ENCODE assay signal across 27 cellular contexts in the genomic region with DNA sequence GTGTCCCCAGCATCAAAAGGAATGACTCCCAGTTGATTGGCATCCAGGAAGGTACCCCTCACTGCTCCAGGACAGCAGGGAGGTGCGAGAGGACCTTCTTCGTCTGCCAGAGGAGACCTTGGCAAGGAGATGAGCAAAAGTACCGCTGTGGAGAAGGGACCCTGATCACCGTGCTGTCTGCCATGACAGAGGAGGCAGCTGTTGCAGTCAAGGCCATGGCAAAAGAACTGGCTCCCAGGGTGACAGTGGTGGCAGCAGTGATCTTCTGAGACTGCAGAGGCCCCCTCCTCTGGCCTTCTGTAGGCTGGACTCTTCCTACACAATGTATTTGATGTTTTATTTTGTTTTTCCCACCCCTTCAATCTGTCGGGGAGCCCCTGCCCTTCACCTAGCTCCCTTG. TPM values are rescaled to one million over a fixed set of nuclear protein-coding genes. Genes with fewer than 3 reads are reported as not detected.
"Had no signal": no experiment of that assay in that cellular context is flagged by ENCODE, and none has a peak within 500 bp of the region (broad histone marks: within the 10 kb centered on the region; RNA-seq: fewer than 3 reads in every experiment).

No MANE protein-coding gene starts in this region.

- DNase-seq: colonic mucosa; cortex of kidney; effector CD8-positive, alpha-beta T cell; effector memory CD8-positive, alpha-beta T cell; endodermal cell; erythroblast; esophagus squamous epithelium; foreskin fibroblast; foreskin melanocyte; gastrocnemius medialis; glutamatergic neuron; head of caudate nucleus; heart right ventricle; hippocampal formation; immature natural killer cell; left cardiac atrium; left lung; left ventricle myocardium superior; mammary epithelial cell; mesendoderm; midbrain; naive thymus-derived CD4-positive, alpha-beta T cell had no signal

- H3K27ac Mint-ChIP-seq: dendritic cell treated with granulocyte-macrophage colony-stimulating factor and Interleukin-4, amounts not matched to agents 40 ng/mL and 50 ng/mL, for 4 days; effector memory CD8-positive, alpha-beta T cell; endodermal cell; memory B cell; naive thymus-derived CD4-positive, alpha-beta T cell had no signal

- H3K36me3 Mint-ChIP-seq: immature natural killer cell; memory B cell; naive thymus-derived CD4-positive, alpha-beta T cell had no signal

- H3K27me3 ChIP-seq: colonic mucosa, esophagus squamous epithelium, gastrocnemius medialis, heart right ventricle, left lung had no signal

- H3K4me1 ChIP-seq: colonic mucosa had no signal

- H3K36me3 ChIP-seq: colonic mucosa, gastrocnemius medialis had no signal

- H3K9me3 ChIP-seq: colonic mucosa, esophagus squamous epithelium, gastrocnemius medialis, heart right ventricle, left lung had no signal

- H3K4me3 ChIP-seq: colonic mucosa, esophagus squamous epithelium, gastrocnemius medialis, heart right ventricle, left lung, lung had no signal

- H3K9me3 Mint-ChIP-seq: dendritic cell treated with granulocyte-macrophage colony-stimulating factor and Interleukin-4, amounts not matched to agents 40 ng/mL and 50 ng/mL, for 4 days; effector memory CD8-positive, alpha-beta T cell; endodermal cell; immature natural killer cell; memory B cell; naive thymus-derived CD4-positive, alpha-beta T cell had no signal

- H3K27me3 Mint-ChIP-seq: dendritic cell treated with granulocyte-macrophage colony-stimulating factor and Interleukin-4, amounts not matched to agents 40 ng/mL and 50 ng/mL, for 4 days; effector memory CD8-positive, alpha-beta T cell; memory B cell; naive thymus-derived CD4-positive, alpha-beta T cell had no signal

- H3K4me3 Mint-ChIP-seq: dendritic cell treated with granulocyte-macrophage colony-stimulating factor and Interleukin-4, amounts not matched to agents 40 ng/mL and 50 ng/mL, for 4 days; effector memory CD8-positive, alpha-beta T cell; endodermal cell; immature natural killer cell; memory B cell; naive thymus-derived CD4-positive, alpha-beta T cell had no signal

- ATAC-seq: effector memory CD8-positive, alpha-beta T cell; esophagus mucosa; gastrocnemius medialis; heart right ventricle; left cardiac atrium; left lung; left ventricle myocardium superior; naive thymus-derived CD4-positive, alpha-beta T cell had no signal

- H3K27ac ChIP-seq: colonic mucosa, epithelial cell of prostate, esophagus squamous epithelium, gastrocnemius medialis, heart right ventricle, left lung had no signal

RNA-seq across cellular contexts. Expression of a gene that starts 32.0 kb away (rescaled TPM):
- total RNA-seq: left lung had no signal
